1 cellular context compared by ENCODE assay signal in the genomic region with DNA sequence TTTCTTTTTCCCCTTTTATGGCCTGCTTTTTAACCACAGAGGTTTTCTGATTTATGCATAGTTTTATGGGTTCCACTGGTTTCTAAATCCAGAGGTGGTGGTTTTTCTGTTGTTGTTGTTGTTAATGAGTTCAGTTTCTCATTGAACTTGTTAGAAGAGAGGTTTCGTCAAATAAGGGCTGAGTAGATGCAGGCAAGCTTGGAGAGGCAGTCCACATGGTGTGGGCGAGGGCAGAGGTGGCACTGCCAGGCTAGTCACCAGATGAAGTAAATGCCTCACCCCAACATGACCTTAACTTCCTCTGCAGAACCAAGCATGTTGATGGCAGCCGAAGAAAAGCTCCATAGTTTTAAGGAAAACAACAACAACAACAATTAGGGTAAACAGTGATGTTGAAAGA.
TF ChIP-seq lines count a peak whose summit lies in the region.

No MANE protein-coding gene starts in this region.

TF ChIP-seq in WTC11, 78 proteins besides CTCF, POLR2A, EP300 and RAD21:
- TF ChIP-seq IRF2 (CRISPR knock-in tag; IDR thresholded peaks at IDR 0.05; ENCODE audit: borderline replicate concordance, low read depth): no peak
- no peak for TF ChIP-seq TCF7 (CRISPR knock-in tag; IDR thresholded peaks at IDR 0.05; ENCODE audit: low read depth)
- peak; percentile 24; the same call in 1 of the 2 replicates for TF ChIP-seq ZNF671 (CRISPR knock-in tag; IDR thresholded peaks at IDR 0.05)
- no peak for TF ChIP-seq RELA (CRISPR knock-in tag; IDR thresholded peaks at IDR 0.05; ENCODE audit: borderline replicate concordance)
- no peak for TF ChIP-seq MXD4 (CRISPR knock-in tag; IDR thresholded peaks at IDR 0.05; ENCODE audit: borderline replicate concordance)
